Comparison of ENCODE assay signal across 5 cellular contexts in genomic region chr15:20240366-20240917, GRCh38.
A peak's percentile ranks its signal among the peaks of the same experiment; 100 is the strongest.
DNase-seq lines count a peak whose midpoint lies in the region; ATAC-seq, FAIRE-seq and TF ChIP-seq lines count a peak whose summit lies in the region.
"Not testable (repeated sequence)": the region's sequence is repeated elsewhere in the genome, so short reads cannot be mapped to it uniquely, and the experiment has no call there.

No MANE protein-coding gene starts in this region.

- peak; percentile 12; the same call in 2 of the 3 replicates for ATAC-seq in K562

- H4K20me1 ChIP-seq in BLaER1; K562 (replicated peaks; ENCODE audit: control insufficient read depth, insufficient read depth, low read length); osteoblast (ENCODE audit: insufficient read depth, low read length): not testable (repeated sequence)

- H3K27ac ChIP-seq in BLaER1 = peak overlapping the region; percentile 29; the same call in 1 of the 2 replicates
- H3K27ac ChIP-seq in K562 (ENCODE audit: extremely low read depth, low read depth, low read length); osteoblast (ENCODE audit: low read depth, low read length); spleen: not testable (repeated sequence)

- POLR2A ChIA-PET in K562 (lab: Yijun Ruan, JAX) = not testable (repeated sequence)

- FAIRE-seq in K562 (lab: Jason Lieb, UNC) = not testable (repeated sequence)

- H3K9ac ChIP-seq in BLaER1; K562 (ENCODE audit: insufficient read depth in 1 of 2, low read depth in 2 of 2, low read length in 2 of 2): not testable (repeated sequence)

- not testable (repeated sequence) for H3K36me3 ChIP-seq in BLaER1; K562 (ENCODE audit: control insufficient read depth, insufficient read depth, low read length); osteoblast (ENCODE audit: insufficient read depth, low read length); spleen

- CTCF ChIA-PET in K562 (lab: Yijun Ruan, JAX; ENCODE audit: low intra/inter-chr PET ratio) = not testable (repeated sequence)

- peaks cover 14% of the 10 kb centered on the region for H3K4me1 ChIP-seq in BLaER1
- not testable (repeated sequence) for H3K4me1 ChIP-seq in K562 (replicated peaks in 1 of 2; ENCODE audit: control insufficient read depth in 2 of 2, insufficient read depth in 2 of 2, low read length in 2 of 2); osteoblast (ENCODE audit: insufficient read depth, low read length); spleen

- TF ChIP-seq RAD21 in K562 (CRISPR knock-in tag; conservative IDR thresholded peaks at IDR 0.05 in 1 of 2, IDR thresholded peaks at IDR 0.05 in 1 of 2) = not testable (repeated sequence)

- not testable (repeated sequence) for TF ChIP-seq CTCF in K562 (IDR thresholded peaks at IDR 0.05 in 2 of 3, conservative IDR thresholded peaks at IDR 0.05 in 1 of 3; ENCODE audit: insufficient read depth in 2 of 3, low read depth in 1 of 3, low read length in 3 of 3); osteoblast (IDR thresholded peaks at IDR 0.05; ENCODE audit: extremely low read depth, low read depth, low read length); spleen (IDR thresholded peaks at IDR 0.05 in 8 of 11, conservative IDR thresholded peaks at IDR 0.05 in 3 of 11)

- intact Hi-C loops in K562 (cut with micrococcal nuclease); spleen (cut with DNase I; ENCODE audit: low total_unique reads): not testable (repeated sequence)

- peak overlapping the region; percentile 3; the same call in 1 of the 2 replicates for H2AFZ ChIP-seq in K562 (ENCODE audit: low read depth, low read length)
- not testable (repeated sequence) for H2AFZ ChIP-seq in osteoblast (ENCODE audit: low read length)

- TF ChIP-seq POLR2A in K562 (conservative IDR thresholded peaks at IDR 0.05); spleen (IDR thresholded peaks at IDR 0.05): not testable (repeated sequence)

- H3K79me2 ChIP-seq in K562 (ENCODE audit: control insufficient read depth, insufficient read depth, low read length); osteoblast (ENCODE audit: insufficient read depth, low read length): not testable (repeated sequence)

- H3K4me3 ChIP-seq in BLaER1; K562; osteoblast (ENCODE audit: insufficient read depth, low read length); spleen: not testable (repeated sequence)

- DNase-seq in D341Med (ENCODE audit: low spot score) = peak; percentile 10
- DNase-seq in K562 (ENCODE audit: extremely low read depth in 1 of 4, low spot score in 3 of 4) = peak in 3 of 4 experiments; percentile 5 to 7 (median 6)
- DNase-seq in osteoblast (ENCODE audit: insufficient read length, low spot score, missing footprints) = peak; percentile 57
- DNase-seq in spleen = peak; percentile 69

- not testable (repeated sequence) for H3K9me1 ChIP-seq in K562 (ENCODE audit: control insufficient read depth, insufficient read depth, low read length)

- not testable (repeated sequence) for BruUV-seq in K562 (replicated peaks; lab: Mats Ljungman, UMichigan)

- not testable (repeated sequence) for TF ChIP-seq EP300 in K562 (IDR thresholded peaks at IDR 0.05; ENCODE audit: low read length)

- in situ Hi-C loops in K562 (cut with MboI) = loop anchor here (25.0 kb wide), 1 partner anchor 203 kb away; no protein-coding TSS in a partner anchor

- peak overlapping the region; percentile 53 for H3K4me2 ChIP-seq in BLaER1
- not testable (repeated sequence) for H3K4me2 ChIP-seq in K562 (ENCODE audit: insufficient read depth, low read length); osteoblast (ENCODE audit: insufficient read depth, low read length)

- not testable (repeated sequence) for H3K9me3 ChIP-seq in BLaER1; K562 (replicated peaks; ENCODE audit: control insufficient read depth, insufficient read depth, low read depth, low read length); osteoblast (ENCODE audit: low read depth, low read length)
- peaks cover 0 to 47% (median 0%) of the 10 kb centered on the region in 8 donors for H3K9me3 ChIP-seq in spleen

- not testable (repeated sequence) for H3K27me3 ChIP-seq in BLaER1; K562 (ENCODE audit: control insufficient read depth in 2 of 2, insufficient read depth in 2 of 2, low read length in 2 of 2); osteoblast (ENCODE audit: insufficient read depth, low read length); spleen (replicated peaks in 1 of 7)

- WGBS in K562 (ENCODE audit: insufficient coverage, low coverage, missing lambda C conversion rate) = 4% methylated on average over 14 of the region's 14 CpGs
- 71 to 83% (median 79%) methylated on average over 14 of the region's 14 CpGs for WGBS in spleen, 5 donors

Comparison
In these comparisons a context has a peak if more than half of its experiments do, and no peak if none do; other contexts are left out.
1. DNase-seq: peak in every context shown above with its lines; median percentile 69 in spleen; 57 in osteoblast; 10 in D341Med; 6 in K562.